Comparison of ENCODE assay signal across 25 cellular contexts in the genomic region with DNA sequence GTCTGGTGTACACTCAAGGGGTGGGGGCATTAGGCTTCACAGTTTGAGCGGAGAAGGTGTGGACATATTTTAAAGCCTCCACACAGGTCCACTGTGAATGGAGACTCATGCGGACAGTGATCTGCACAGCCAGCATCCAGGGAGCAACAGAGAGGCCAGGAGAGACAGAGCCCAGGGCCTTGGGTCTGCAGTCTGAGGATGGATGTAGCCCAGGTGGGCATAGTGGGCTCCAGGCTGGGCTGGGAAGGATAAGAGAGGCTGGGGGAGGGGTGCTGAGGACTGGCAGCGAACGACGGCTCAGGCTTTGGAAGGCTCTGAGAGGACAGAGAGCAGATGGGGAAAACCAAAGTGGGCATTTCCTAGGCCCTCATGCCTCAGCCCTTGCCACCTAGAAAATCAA.
"Had no signal": no experiment of that assay in that cellular context is flagged by ENCODE, and none has a peak within 500 bp of the region (broad histone marks: within the 10 kb centered on the region; RNA-seq: fewer than 3 reads in every experiment).

No MANE protein-coding gene starts in this region.

- H3K4me3 ChIP-seq: esophagus squamous epithelium, left ventricle myocardium inferior, lung, neural progenitor cell, skin epidermis, thoracic aorta, upper lobe of left lung had no signal

- H3K27ac ChIP-seq: esophagus squamous epithelium, left ventricle myocardium inferior, neural progenitor cell, skin epidermis, thoracic aorta, upper lobe of left lung had no signal

- ATAC-seq: activated T-cell treated with anti-CD3 and anti-CD28 coated beads, Interleukin-2, amount 50 U/mL, for 72 hours; natural killer cell; sciatic nerve; stimulated activated naive CD8-positive, alpha-beta T cell treated with anti-CD3 and anti-CD28 coated beads, Interleukin-15, Interleukin-2, amounts not matched to agents 100 U/mL and 50 U/mL, for 24 hours had no signal

- H3K4me1 Mint-ChIP-seq: activated B cell treated with CpG ODN at 0.5 μM for 24 hours; central memory CD8-positive, alpha-beta T cell had no signal

- H3K9me3 ChIP-seq: esophagus squamous epithelium, thoracic aorta, upper lobe of left lung had no signal

- H3K4me1 ChIP-seq: esophagus squamous epithelium, left ventricle myocardium inferior, neural progenitor cell, upper lobe of left lung had no signal

- H3K36me3 ChIP-seq: esophagus squamous epithelium, left ventricle myocardium inferior, neural progenitor cell, thoracic aorta, upper lobe of left lung had no signal

- H3K27ac Mint-ChIP-seq: activated B cell treated with CpG ODN at 0.5 μM for 24 hours; activated T-cell treated with anti-CD3 and anti-CD28 coated beads, Interleukin-2, amount 50 U/mL, for 72 hours; dendritic cell treated with granulocyte-macrophage colony-stimulating factor and Interleukin-4, amounts not matched to agents 40 ng/mL and 50 ng/mL, for 4 days; natural killer cell; neural progenitor cell; progenitor cell of endocrine pancreas had no signal

- DNase-seq: activated B cell treated with CpG ODN at 0.5 μM for 24 hours; activated CD4-positive, alpha-beta T cell treated with anti-CD3 and anti-CD28 coated beads, Interleukin-2, amount 50 U/mL, for 4 hours; activated naive CD4-positive, alpha-beta T cell treated with anti-CD3 and anti-CD28 coated beads, Interleukin-2, amount 50 U/mL, for 16 hours; activated T-cell treated with anti-CD3 and anti-CD28 coated beads, Interleukin-2, amount 50 U/mL, for 72 hours; amniotic stem cell; effector CD4-positive, alpha-beta T cell; esophagus squamous epithelium; foreskin melanocyte; left ventricle myocardium inferior; mesendoderm; natural killer cell; occipital lobe; stimulated activated CD4-positive, alpha-beta T cell treated with anti-CD3 and anti-CD28 coated beads, Interleukin-12 subunit alpha, Interleukin-12 subunit beta, amount 100 ng/mL, for 4 hours; stimulated activated CD4-positive, alpha-beta T cell treated with anti-CD3 and anti-CD28 coated beads, Interleukin-4, amount 100 ng/mL, for 1 hour; stimulated activated naive CD8-positive, alpha-beta T cell treated with anti-CD3 and anti-CD28 coated beads, Interleukin-15, Interleukin-2, amounts not matched to agents 100 U/mL and 50 U/mL, for 24 hours; T-helper 2 cell; upper lobe of left lung had no signal

- H3K27me3 Mint-ChIP-seq: activated B cell treated with CpG ODN at 0.5 μM for 24 hours; central memory CD8-positive, alpha-beta T cell; dendritic cell treated with granulocyte-macrophage colony-stimulating factor and Interleukin-4, amounts not matched to agents 40 ng/mL and 50 ng/mL, for 4 days had no signal

- H3K36me3 Mint-ChIP-seq: natural killer cell, neural progenitor cell had no signal

- H3K27me3 ChIP-seq: neural progenitor cell, upper lobe of left lung had no signal

- H3K4me3 Mint-ChIP-seq: activated B cell treated with CpG ODN at 0.5 μM for 24 hours; activated T-cell treated with anti-CD3 and anti-CD28 coated beads, Interleukin-2, amount 50 U/mL, for 72 hours; central memory CD8-positive, alpha-beta T cell; dendritic cell treated with granulocyte-macrophage colony-stimulating factor and Interleukin-4, amounts not matched to agents 40 ng/mL and 50 ng/mL, for 4 days; natural killer cell; neural progenitor cell had no signal

- H3K9me3 Mint-ChIP-seq: activated B cell treated with CpG ODN at 0.5 μM for 24 hours; activated T-cell treated with anti-CD3 and anti-CD28 coated beads, Interleukin-2, amount 50 U/mL, for 72 hours; central memory CD8-positive, alpha-beta T cell; dendritic cell treated with granulocyte-macrophage colony-stimulating factor and Interleukin-4, amounts not matched to agents 40 ng/mL and 50 ng/mL, for 4 days; natural killer cell; neural progenitor cell had no signal
